In the genomic region with DNA sequence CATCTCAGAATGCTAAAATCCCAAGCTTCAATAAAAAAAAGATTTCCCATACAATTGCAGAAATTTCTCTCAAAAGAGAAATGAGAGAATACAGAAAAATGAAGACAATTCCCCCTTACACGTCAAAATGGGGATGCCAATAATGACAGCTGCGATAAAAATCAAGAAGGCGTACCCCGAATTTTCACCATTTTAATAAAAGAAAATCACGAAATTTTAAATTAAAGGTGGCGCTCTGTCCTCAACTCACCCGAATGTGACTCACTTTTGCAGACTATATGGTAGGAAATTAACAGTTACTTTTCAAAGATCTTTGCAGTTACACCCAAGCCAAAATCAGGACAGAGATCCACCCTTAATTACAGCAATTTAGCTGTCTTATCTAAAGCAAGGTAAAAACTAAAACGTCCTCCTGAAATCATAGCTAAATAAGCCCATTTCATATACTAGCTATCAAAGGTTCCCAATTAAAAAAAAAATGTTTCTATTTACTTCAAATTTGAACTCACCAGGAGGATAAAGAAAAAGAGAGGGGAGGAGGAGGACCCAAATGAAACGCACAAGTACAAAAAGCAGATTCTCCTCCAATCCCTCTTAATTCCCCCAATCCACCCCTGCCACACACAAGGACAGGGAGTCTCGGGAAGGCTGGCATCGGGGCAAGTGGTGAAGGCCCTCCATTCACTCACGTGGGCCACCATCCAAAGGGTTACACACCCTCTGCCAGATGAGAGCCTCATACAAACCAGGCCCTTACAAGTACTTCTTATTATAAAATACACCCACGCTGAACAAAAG, we compare ENCODE assay signal across 8 cellular contexts. TPM values are rescaled to one million over a fixed set of nuclear protein-coding genes. Genes with fewer than 3 reads are reported as not detected.
A peak's percentile ranks its signal among the peaks of the same experiment; 100 is the strongest.
DNase-seq lines count a peak whose midpoint lies in the region; ATAC-seq and TF ChIP-seq lines count a peak whose summit lies in the region.

No MANE protein-coding gene starts in this region.

- peak overlapping the region; percentile 97 for H3K9ac ChIP-seq in mammary epithelial cell (ENCODE audit: insufficient read depth, low read length)

- no peaks in the 10 kb centered on the region for H3K27me3 ChIP-seq in mammary epithelial cell (ENCODE audit: insufficient read depth, low read length)

- H3K27ac Mint-ChIP-seq in T-helper 1 cell treated with Interleukin-12 subunit alpha and Interleukin-12 subunit beta and Interleukin-4 antibody, amounts not matched to agents 30 μg/mL and 1 μg/mL, for 36 hours = peak overlapping the region; percentile 72

- H3K4me3 ChIP-seq in mammary epithelial cell (replicated peaks in 1 of 3; ENCODE audit: insufficient read depth in 1 of 3, low read depth in 2 of 3, low read length in 3 of 3) (peak overlapping the region; percentile 90 to 100 (median 97)), mesodermal cell (ENCODE audit: extremely low read depth, insufficient read depth, low read length, poor library complexity, severe bottlenecking) (peak overlapping the region; percentile 88), urinary bladder (ENCODE audit: low read depth, low read length) (peak overlapping the region; percentile 98)

- intact Hi-C loops in mammary epithelial cell (cut with micrococcal nuclease) = loop anchor here (1.0 to 5.0 kb wide), 5 partner anchors 69 to 306 kb away; no protein-coding TSS in a partner anchor

- H3K4me1 ChIP-seq in mammary epithelial cell (ENCODE audit: insufficient read depth, low read length) = peaks cover 12% of the 10 kb centered on the region
- peaks cover 5% of the 10 kb centered on the region for H3K4me1 ChIP-seq in mesodermal cell (ENCODE audit: control insufficient read depth, insufficient read depth, low read length, poor library complexity, severe bottlenecking)
- H3K4me1 ChIP-seq in urinary bladder (ENCODE audit: insufficient read depth) = peaks cover 3% of the 10 kb centered on the region

- DNase-seq in T-helper 1 cell (no peak), NCI-H524 (lab: John Stamatoyannopoulos, UW) (peak; percentile 76 to 82), mammary epithelial cell (peak; percentile 62), DMS79 treated with DMSO at 0.1 percent for 48 hours (lab: John Stamatoyannopoulos, UW) (no peak)

- in situ Hi-C loops in mammary epithelial cell (cut with MboI; ENCODE audit: low sequenced_read_pairs in 2 of 2) = no loop called here

- H3K4me2 ChIP-seq in mammary epithelial cell (ENCODE audit: insufficient read depth, low read depth, low read length) = peak overlapping the region; percentile 84

- ATAC-seq in HG02970 (IDR thresholded peaks at IDR 0.05; ENCODE audit: low FRiP score, unreplicated experiment) = no peak

- H3K36me3 Mint-ChIP-seq in T-helper 1 cell treated with Interleukin-12 subunit alpha and Interleukin-12 subunit beta and Interleukin-4 antibody, amounts not matched to agents 30 μg/mL and 1 μg/mL, for 36 hours (ENCODE audit: low read depth) = no peaks in the 10 kb centered on the region

- 5% methylated on average over 13 of the region's 13 CpGs for WGBS in mammary epithelial cell (ENCODE audit: low coverage, missing lambda C conversion rate)
- WGBS in mesodermal cell (ENCODE audit: insufficient coverage in 2 of 2), 2 experiments = 56 to 65% methylated on average over 5 to 10 of the region's 13 CpGs
- WGBS in urinary bladder = 51% methylated on average over 13 of the region's 13 CpGs

- H3K27ac ChIP-seq in mammary epithelial cell (ENCODE audit: insufficient read depth, low read depth, low read length) (peak overlapping the region; percentile 95), mesodermal cell (ENCODE audit: low read depth, low read length, severe bottlenecking) (no peak overlapping the region), urinary bladder (ENCODE audit: low read depth) (no peak overlapping the region)

- H3K4me3 Mint-ChIP-seq in T-helper 1 cell treated with Interleukin-12 subunit alpha and Interleukin-12 subunit beta and Interleukin-4 antibody, amounts not matched to agents 30 μg/mL and 1 μg/mL, for 36 hours = peak overlapping the region; percentile 88

- BruUV-seq in mammary epithelial cell (replicated peaks; lab: Mats Ljungman, UMichigan) = TSS peak; percentile 9

- no peak overlapping the region for H2AFZ ChIP-seq in mammary epithelial cell (ENCODE audit: low read depth, low read length)

- peaks cover 73% of the 10 kb centered on the region for H3K79me2 ChIP-seq in mammary epithelial cell (ENCODE audit: insufficient read depth, low read length)

- H4K20me1 ChIP-seq in mammary epithelial cell (ENCODE audit: insufficient read depth, low read length) = peaks cover 3% of the 10 kb centered on the region

- no peaks in the 10 kb centered on the region for H3K9me3 Mint-ChIP-seq in T-helper 1 cell treated with Interleukin-12 subunit alpha and Interleukin-12 subunit beta and Interleukin-4 antibody, amounts not matched to agents 30 μg/mL and 1 μg/mL, for 36 hours

- H3K36me3 ChIP-seq in mammary epithelial cell (ENCODE audit: insufficient read depth, low read length) (no peaks in the 10 kb centered on the region), mesodermal cell (ENCODE audit: control insufficient read depth, insufficient read depth, low read length) (no peaks in the 10 kb centered on the region), urinary bladder (ENCODE audit: insufficient read depth) (no peaks in the 10 kb centered on the region)

- peaks cover 24% of the 10 kb centered on the region for H3K4me1 Mint-ChIP-seq in T-helper 1 cell treated with Interleukin-12 subunit alpha and Interleukin-12 subunit beta and Interleukin-4 antibody, amounts not matched to agents 30 μg/mL and 1 μg/mL, for 36 hours (ENCODE audit: low read depth)

- H3K9me3 ChIP-seq in mammary epithelial cell (replicated peaks; ENCODE audit: insufficient read depth, low read length) = no peaks in the 10 kb centered on the region
- H3K9me3 ChIP-seq in mesodermal cell (ENCODE audit: control insufficient read depth, low read length) = no peaks in the 10 kb centered on the region

- CTCF ChIA-PET in mammary epithelial cell (lab: Charles Lee; ENCODE audit: low non-redundant PET) = no interaction called here

- H3K27me3 Mint-ChIP-seq in T-helper 1 cell treated with Interleukin-12 subunit alpha and Interleukin-12 subunit beta and Interleukin-4 antibody, amounts not matched to agents 30 μg/mL and 1 μg/mL, for 36 hours (ENCODE audit: low read depth) = peaks cover 51% of the 10 kb centered on the region

- dilution Hi-C loops in mammary epithelial cell (cut with HindIII; ENCODE audit: low sequenced_read_pairs) = no loop called here

- no peak for TF ChIP-seq CTCF in mammary epithelial cell (conservative IDR thresholded peaks at IDR 0.05 in 1 of 2, IDR thresholded peaks at IDR 0.05 in 1 of 2; ENCODE audit: extremely low read depth in 1 of 2, insufficient read depth in 1 of 2, low read depth in 1 of 2, low read length in 2 of 2)

RNA-seq across cellular contexts. Expression of a gene that starts 1.9 kb away (rescaled TPM):
- total RNA-seq in mammary epithelial cell (10 to 100 TPM; 63.8 to 97.7 TPM), urinary bladder (183 TPM)
- polyA plus RNA-seq in mammary epithelial cell (26.1 TPM), urinary bladder (13.3 TPM)
- 65.9 TPM for polyA minus RNA-seq in mammary epithelial cell
- polyA plus RNA-seq in mesodermal cell (2013, experiment 1 of 2) = 91.4 TPM
- polyA plus RNA-seq in mesodermal cell (2013, experiment 2 of 2) = 106 TPM

Comparison
In these comparisons a context has a peak if more than half of its experiments do, and no peak if none do; other contexts are left out.
1. DNase-seq: peak in NCI-H524 (2 of 2) and mammary epithelial cell (single experiment); none in T-helper 1 cell (0 of 5) and DMS79 treated with DMSO at 0.1 percent for 48 hours (single experiment).
2. Peak in every context shown above with its lines, with median percentiles within 50 percentile points of each other: H3K4me3 ChIP-seq.